ENCODE assay signal across 23 cellular contexts in the genomic region with DNA sequence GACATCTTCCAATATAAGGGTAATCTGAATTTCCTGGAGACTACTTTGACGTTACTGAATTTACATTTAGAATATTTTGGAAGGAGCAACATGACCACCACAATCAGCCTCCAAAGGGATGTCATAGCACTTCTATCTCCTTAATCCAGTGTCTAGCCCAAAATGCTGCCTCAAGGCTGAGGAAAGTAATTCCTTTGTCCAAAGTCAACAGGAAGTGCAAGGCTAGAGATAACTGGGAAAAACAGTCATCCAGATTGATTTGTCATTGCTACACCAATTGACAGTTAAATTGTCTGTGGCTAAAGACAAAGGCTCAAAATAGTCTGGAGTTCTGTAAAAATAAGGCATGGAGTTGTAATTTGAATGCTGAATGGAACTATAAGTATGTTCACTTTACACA. TPM values are rescaled to one million over a fixed set of nuclear protein-coding genes. Genes with fewer than 3 reads are reported as not detected.
"Had no signal": no experiment of that assay in that cellular context is flagged by ENCODE, and none has a peak within 500 bp of the region (broad histone marks: within the 10 kb centered on the region; RNA-seq: fewer than 3 reads in every experiment).

No MANE protein-coding gene starts in this region.

- H3K36me3 ChIP-seq: sigmoid colon, upper lobe of right lung had no signal

- H3K4me1 ChIP-seq: psoas muscle had no signal

- H3K9me3 ChIP-seq: psoas muscle, sigmoid colon, upper lobe of right lung had no signal

- H3K4me3 ChIP-seq: coronary artery, psoas muscle, sigmoid colon, upper lobe of right lung had no signal

- H3K27ac ChIP-seq: coronary artery, psoas muscle, sigmoid colon, upper lobe of right lung had no signal

- ATAC-seq: left colon, natural killer cell, psoas muscle, upper lobe of right lung, WTC11 had no signal

- DNase-seq: activated CD4-positive, alpha-beta T cell treated with anti-CD3 and anti-CD28 coated beads, Interleukin-2, amount 10 ng/mL, durations not matched to agents 24 days and 14 days; activated CD8-positive, alpha-beta memory T cell treated with anti-CD3 and anti-CD28 coated beads for 24 hours; activated naive CD4-positive, alpha-beta T cell treated with anti-CD3 and anti-CD28 coated beads for 36 hours; central memory CD4-positive, alpha-beta T cell; effector CD4-positive, alpha-beta T cell; hypothalamus; left colon; mammary epithelial cell; natural killer cell; nucleus accumbens; psoas muscle; sigmoid colon; stimulated activated CD4-positive, alpha-beta T cell treated with anti-CD3 and anti-CD28 coated beads, Interleukin-12 subunit alpha, Interleukin-12 subunit beta, amount 100 ng/mL, for 4 hours; stimulated activated CD4-positive, alpha-beta T cell treated with anti-CD3 and anti-CD28 coated beads, Interleukin-2, amount 100 ng/mL, for 48 hours; stimulated activated naive CD4-positive, alpha-beta T cell treated with Interleukin-2 at 50 U/mL for 16 hours; T1000; upper lobe of right lung had no signal

RNA-seq across cellular contexts. Expression of a gene that starts 3.9 kb away (rescaled TPM):
- total RNA-seq: activated CD4-positive, alpha-beta T cell treated with anti-CD3 and anti-CD28 coated beads, Interleukin-2, amount 10 ng/mL, durations not matched to agents 24 days and 14 days; activated naive CD4-positive, alpha-beta T cell treated with anti-CD3 and anti-CD28 coated beads for 36 hours; natural killer cell had no signal

RNA-seq across cellular contexts. Expression of a gene that starts 11.9 kb away (rescaled TPM):
- total RNA-seq: activated CD4-positive, alpha-beta T cell treated with anti-CD3 and anti-CD28 coated beads, Interleukin-2, amount 10 ng/mL, durations not matched to agents 24 days and 14 days; activated naive CD4-positive, alpha-beta T cell treated with anti-CD3 and anti-CD28 coated beads for 36 hours; glomerular endothelial cell; left colon; mammary epithelial cell; mucosa of gallbladder; natural killer cell; psoas muscle; sigmoid colon; temporal lobe; upper lobe of right lung had no signal
- polyA plus RNA-seq: adipose tissue, mammary epithelial cell, sigmoid colon had no signal

RNA-seq across cellular contexts. Expression of a gene that starts 27.1 kb away (rescaled TPM):
- total RNA-seq: activated CD4-positive, alpha-beta T cell treated with anti-CD3 and anti-CD28 coated beads, Interleukin-2, amount 10 ng/mL, durations not matched to agents 24 days and 14 days; activated naive CD4-positive, alpha-beta T cell treated with anti-CD3 and anti-CD28 coated beads for 36 hours had no signal
